18 cellular contexts compared by ENCODE assay signal in the genomic region with DNA sequence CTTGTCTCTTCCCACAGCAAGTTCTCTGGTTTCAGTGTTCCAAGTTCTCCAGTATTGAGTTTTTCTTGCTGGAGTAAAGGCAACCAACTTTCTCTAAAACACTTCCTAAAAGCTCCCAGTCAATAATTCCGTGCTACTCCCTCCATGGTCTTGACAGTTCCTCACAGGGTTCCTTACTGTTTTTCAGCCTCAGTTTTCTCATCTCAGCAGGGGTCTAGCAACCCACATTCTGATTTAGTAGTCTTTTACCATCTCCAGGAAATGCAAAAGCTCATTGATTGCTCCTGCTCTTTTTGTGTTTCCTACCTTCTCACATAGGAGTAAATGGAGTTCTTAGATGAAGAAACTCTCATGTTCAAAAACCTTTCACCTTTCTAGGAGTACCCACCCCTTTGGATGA.
DNase-seq lines count a peak whose midpoint lies in the region; ATAC-seq and TF ChIP-seq lines count a peak whose summit lies in the region.
"Had no signal": no experiment of that assay in that cellular context is flagged by ENCODE, and none has a peak within 500 bp of the region (broad histone marks: within the 10 kb centered on the region; RNA-seq: fewer than 3 reads in every experiment).

No MANE protein-coding gene starts in this region.

- H3K27ac ChIP-seq in HUES64 (ENCODE audit: low read depth, low read length): peak overlapping the region; percentile 15; the same call in 1 of the 2 replicates
- no peak overlapping the region for H3K27ac ChIP-seq in endodermal cell (ENCODE audit: low read depth, low read length)
- no peak overlapping the region for H3K27ac ChIP-seq in neuronal stem cell (replicated peaks; ENCODE audit: low read length)

- no peak overlapping the region for H3K4ac ChIP-seq in neuronal stem cell (ENCODE audit: low read length)

- H3K9me3 Mint-ChIP-seq in endodermal cell: no peaks in the 10 kb centered on the region

- DNase-seq in endodermal cell (peak; percentile 55), iPS-NIHi7 (ENCODE audit: extremely low spot score) (peak; percentile 23), neuronal stem cell (ENCODE audit: low spot score) (no peak), DMS79 treated with DMSO at 0.1 percent for 48 hours (lab: John Stamatoyannopoulos, UW) (no peak)
- no peak for DNase-seq in activated naive CD4-positive, alpha-beta T cell (lab: John Stamatoyannopoulos, UW)
- DNase-seq: BE2C, HCEC 1CT, Kasumi-1, NCI-H1417, NCI-H1930, NCI-H2227 treated with DMSO at 0.1 percent for 48 hours, NCI-H510A, SIG-M5, SK-N-SH had no signal

- no peak overlapping the region for H4K91ac ChIP-seq in neuronal stem cell (ENCODE audit: low read depth, low read length, poor library complexity)

- no peaks in the 10 kb centered on the region for H3K79me1 ChIP-seq in neuronal stem cell (ENCODE audit: low read depth, low read length)

- H3K4me3 Mint-ChIP-seq in endodermal cell: no peak overlapping the region

- H4K8ac ChIP-seq in neuronal stem cell (ENCODE audit: low read depth, low read length): no peak overlapping the region

- H3K36me3 ChIP-seq in HUES64 (ENCODE audit: insufficient read depth, low read length) (no peaks in the 10 kb centered on the region), endodermal cell (ENCODE audit: control insufficient read depth, insufficient read depth, low read length) (no peaks in the 10 kb centered on the region), neuronal stem cell (replicated peaks in 1 of 2; ENCODE audit: control insufficient read depth in 2 of 2, insufficient read depth in 2 of 2, low read length in 2 of 2) (no peaks in the 10 kb centered on the region)
- H3K36me3 ChIP-seq: BE2C had no signal

- H3K4me1 ChIP-seq in HUES64 (ENCODE audit: insufficient read depth, low read length) (peaks cover 28% of the 10 kb centered on the region), endodermal cell (ENCODE audit: control insufficient read depth, insufficient read depth, low read length) (no peaks in the 10 kb centered on the region), neuronal stem cell (ENCODE audit: control insufficient read depth in 2 of 2, insufficient read depth in 1 of 2, low read depth in 1 of 2, low read length in 2 of 2) (peaks cover 3 to 6% of the 10 kb centered on the region in 2 donors)
- H3K4me1 ChIP-seq: BE2C had no signal

- no peak overlapping the region for H2BK5ac ChIP-seq in neuronal stem cell (ENCODE audit: low read length)

- no peak overlapping the region for H3K4me3 ChIP-seq in HUES64 (ENCODE audit: low read length)
- no peak overlapping the region for H3K4me3 ChIP-seq in endodermal cell (ENCODE audit: low read length)
- H3K4me3 ChIP-seq in neuronal stem cell (ENCODE audit: low read length in 2 of 2): peak overlapping the region in 1 of 2 donors; percentile 1
- H3K4me3 ChIP-seq: GM12878 had no signal

- no peaks in the 10 kb centered on the region for H3K9me3 ChIP-seq in HUES64 (ENCODE audit: insufficient read depth, low read depth, low read length)
- H3K9me3 ChIP-seq in endodermal cell (ENCODE audit: control insufficient read depth, low read length): no peaks in the 10 kb centered on the region
- peaks cover 0 to 6% of the 10 kb centered on the region in 2 donors for H3K9me3 ChIP-seq in neuronal stem cell (replicated peaks in 1 of 2; ENCODE audit: control insufficient read depth in 2 of 2, insufficient read depth in 1 of 2, low read depth in 1 of 2, low read length in 2 of 2)
- H3K9me3 ChIP-seq: BE2C, SK-N-SH had no signal

- H3K18ac ChIP-seq in neuronal stem cell (ENCODE audit: low read length): no peak overlapping the region

- no peak overlapping the region for H3K14ac ChIP-seq in neuronal stem cell (ENCODE audit: low read length)

- H2BK120ac ChIP-seq in neuronal stem cell (ENCODE audit: low read depth, low read length): no peak overlapping the region

- H3K9ac ChIP-seq in HUES64 (ENCODE audit: low read depth, low read length): no peak overlapping the region
- no peak overlapping the region for H3K9ac ChIP-seq in endodermal cell (ENCODE audit: extremely low read depth, low read length, poor library complexity, severe bottlenecking)
- no peak overlapping the region for H3K9ac ChIP-seq in neuronal stem cell (ENCODE audit: low read depth, low read length, poor library complexity)
- H3K9ac ChIP-seq: SK-N-SH had no signal

- H3K23ac ChIP-seq in neuronal stem cell (ENCODE audit: low read depth, low read length, poor library complexity): no peak overlapping the region

- peaks cover 12% of the 10 kb centered on the region for H3K4me1 Mint-ChIP-seq in endodermal cell

- no peak for ATAC-seq in HG03469 (IDR thresholded peaks at IDR 0.05; ENCODE audit: unreplicated experiment)
- ATAC-seq: GM12878, Panc1 had no signal

- H3K27me3 Mint-ChIP-seq in endodermal cell (ENCODE audit: insufficient read depth): no peaks in the 10 kb centered on the region

- 10% methylated on average over 1 of the region's 1 CpG for WGBS in HUES64
- 29 to 38% methylated on average over 1 of the region's 1 CpG for WGBS in endodermal cell (ENCODE audit: insufficient coverage in 1 of 2, insufficient read length in 1 of 2), 2 experiments
- no CpG with 5 or more reads among the region's 1 CpG for WGBS in neuronal stem cell (ENCODE audit: extremely low coverage in 2 of 2, insufficient read length in 2 of 2, insufficient replicate concordance in 1 of 2), 2 donors

- H3K4me2 ChIP-seq in neuronal stem cell (ENCODE audit: insufficient read depth, low read length, poor library complexity, severe bottlenecking): no peak overlapping the region
- H3K4me2 ChIP-seq: SK-N-SH had no signal

- H2BK12ac ChIP-seq in neuronal stem cell (ENCODE audit: low read length): no peak overlapping the region

- H3K36me3 Mint-ChIP-seq in endodermal cell (ENCODE audit: low read depth): no peaks in the 10 kb centered on the region

- H2AFZ ChIP-seq in neuronal stem cell (ENCODE audit: low read length): peak overlapping the region; percentile 65

- no peak overlapping the region for H2AK5ac ChIP-seq in neuronal stem cell (ENCODE audit: low read depth, low read length)

- H3K27me3 ChIP-seq in HUES64 (ENCODE audit: insufficient read depth, low read length) (no peaks in the 10 kb centered on the region), endodermal cell (ENCODE audit: control insufficient read depth, insufficient read depth, low read length, poor library complexity, severe bottlenecking) (no peaks in the 10 kb centered on the region), neuronal stem cell (ENCODE audit: control insufficient read depth in 3 of 3, insufficient read depth in 3 of 3, low read depth in 1 of 3, low read length in 3 of 3) (no peaks in the 10 kb centered on the region)
- H3K27me3 ChIP-seq: BE2C had no signal

- H2BK15ac ChIP-seq in neuronal stem cell (ENCODE audit: low read length): no peak overlapping the region

- peak overlapping the region; percentile 84 for H3K27ac Mint-ChIP-seq in endodermal cell

- no peak for TF ChIP-seq CTCF in endodermal cell (conservative IDR thresholded peaks at IDR 0.05)

Comparison
In these comparisons a context has a peak if more than half of its experiments do, and no peak if none do; other contexts are left out.
1. DNase-seq: peak in endodermal cell (single experiment) and iPS-NIHi7 (single experiment); none in neuronal stem cell (single experiment), DMS79 treated with DMSO at 0.1 percent for 48 hours (single experiment) and activated naive CD4-positive, alpha-beta T cell (0 of 4).